ENCODE assay signal across 8 cellular contexts in the genomic region with DNA sequence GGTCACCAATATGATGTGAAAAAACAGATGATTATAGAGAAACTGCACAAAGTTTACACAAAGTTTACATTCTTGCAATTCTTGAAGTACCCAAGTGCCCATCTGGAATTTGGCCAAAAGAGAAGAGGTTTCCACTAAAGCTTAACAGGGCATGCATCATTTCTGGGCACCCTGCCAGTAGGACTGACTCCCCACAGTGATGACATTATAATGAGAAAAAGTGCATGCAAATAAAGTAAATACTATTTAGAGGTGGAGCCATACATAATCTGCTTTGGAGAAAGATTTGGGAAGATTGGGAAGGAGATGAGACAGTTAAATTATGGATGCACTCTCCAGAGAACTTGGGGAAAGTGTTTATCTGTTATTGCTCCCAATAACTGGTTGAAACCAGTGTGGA.
A peak's percentile ranks its signal among the peaks of the same experiment; 100 is the strongest.
DNase-seq lines count a peak whose midpoint lies in the region; ATAC-seq and TF ChIP-seq lines count a peak whose summit lies in the region.

No MANE protein-coding gene starts in this region.

- no peak overlapping the region for H3K4me3 ChIP-seq in foreskin fibroblast (ENCODE audit: low read depth in 1 of 2, low read length in 2 of 2)

- no peak for ATAC-seq in HG03354 (IDR thresholded peaks at IDR 0.05; ENCODE audit: poor library complexity, severe bottlenecking, unreplicated experiment)
- no peak for ATAC-seq in GM19467 (IDR thresholded peaks at IDR 0.05; ENCODE audit: unreplicated experiment)
- no peak for ATAC-seq in GM21576 (IDR thresholded peaks at IDR 0.05; ENCODE audit: unreplicated experiment)
- ATAC-seq in GM19397 (IDR thresholded peaks at IDR 0.05; ENCODE audit: unreplicated experiment): no peak

- DNase-seq in CMK (ENCODE audit: low read depth) (peak; percentile 11), HT-29 (ENCODE audit: low spot score) (peak; percentile 84), RPMI7951 (ENCODE audit: low read depth) (peak; percentile 91), foreskin fibroblast (peak; percentile 98 to 99)

- no peak for TF ChIP-seq CTCF in foreskin fibroblast (IDR thresholded peaks at IDR 0.05; ENCODE audit: low read depth, low read length)

Comparison
In these comparisons a context has a peak if more than half of its experiments do, and no peak if none do; other contexts are left out.
1. DNase-seq: peak in every context shown above with its lines; median percentile 98 in foreskin fibroblast; 91 in RPMI7951; 84 in HT-29; 11 in CMK.